In genomic region chr20:44033344-44033743, GRCh38 we compare ENCODE assay signal across 15 cellular contexts.
DNase-seq lines count a peak whose midpoint lies in the region; ATAC-seq and TF ChIP-seq lines count a peak whose summit lies in the region.
"Had no signal": no experiment of that assay in that cellular context is flagged by ENCODE, and none has a peak within 500 bp of the region (broad histone marks: within the 10 kb centered on the region; RNA-seq: fewer than 3 reads in every experiment).

No MANE protein-coding gene starts in this region.

- H3K9me3 Mint-ChIP-seq in activated CD8-positive, alpha-beta memory T cell treated with anti-CD3 and anti-CD28 coated beads, Interleukin-2, amount 10 ng/mL, durations not matched to agents 7 days and 5 days (ENCODE audit: low read depth), result no peaks in the 10 kb centered on the region
- peaks cover 11% of the 10 kb centered on the region for H3K9me3 Mint-ChIP-seq in activated CD4-positive, alpha-beta T cell treated with anti-CD3 and anti-CD28 coated beads, Interleukin-2, amount 10 ng/mL, durations not matched to agents 24 days and 14 days

- no peaks in the 10 kb centered on the region for H3K4me1 ChIP-seq in upper lobe of right lung

- DNase-seq in activated CD8-positive, alpha-beta memory T cell treated with anti-CD3 and anti-CD28 coated beads, Interleukin-2, amount 10 ng/mL, durations not matched to agents 7 days and 5 days, result peak; percentile 55
- DNase-seq in activated CD8-positive, alpha-beta memory T cell treated with anti-CD3 and anti-CD28 coated beads, Interleukin-2, amount 50 U/mL, for 4 hours, result no peak
- DNase-seq in NCI-H2171 treated with DMSO at 0.1 percent for 48 hours (lab: John Stamatoyannopoulos, UW) (peak; percentile 85), cardiac fibroblast (ENCODE audit: low read depth in 2 of 2) (peak; percentile 15 to 28), upper lobe of right lung (no peak), epidermal melanocyte (ENCODE audit: insufficient read length, low spot score) (no peak), NCI-H187 treated with DMSO at 0.1 percent for 48 hours (lab: John Stamatoyannopoulos, UW) (no peak)
- no peak for DNase-seq in activated CD4-positive, alpha-beta T cell treated with anti-CD3 and anti-CD28 coated beads, Interleukin-2, amount 10 ng/mL, durations not matched to agents 24 days and 14 days
- DNase-seq: caudate nucleus; kidney; NCI-H510A treated with DMSO at 0.1 percent for 48 hours; occipital lobe; SHP77; stimulated activated naive B cell treated with anti-CD40 and anti-IgM and Interleukin-4, amounts not matched to agents 10 μg/mL and 1 μg/mL and 100 μg/mL, for 72 hours had no signal

- intact Hi-C loops in upper lobe of right lung (cut with DNase I), result no loop called here
- intact Hi-C loops in activated CD4-positive, alpha-beta T cell treated with anti-CD3 and anti-CD28 coated beads, Interleukin-2, amount 10 ng/mL, durations not matched to agents 24 days and 14 days (cut with micrococcal nuclease), result no loop called here

- TF ChIP-seq CTCF in cardiac fibroblast (IDR thresholded peaks at IDR 0.05; ENCODE audit: low read depth, low read length) (no peak), upper lobe of right lung (IDR thresholded peaks at IDR 0.05) (no peak)

- ATAC-seq in activated CD8-positive, alpha-beta memory T cell treated with anti-CD3 and anti-CD28 coated beads, Interleukin-2, amount 10 ng/mL, durations not matched to agents 7 days and 5 days, result peak; percentile 6
- no peak for ATAC-seq in upper lobe of right lung
- ATAC-seq: stimulated activated naive B cell treated with anti-CD40 and anti-IgM and Interleukin-4, amounts not matched to agents 10 μg/mL and 1 μg/mL and 100 μg/mL, for 72 hours had no signal

- H3K4me3 ChIP-seq in cardiac fibroblast (replicated peaks in 1 of 2; ENCODE audit: low read depth in 2 of 2, low read length in 2 of 2) (no peak overlapping the region), upper lobe of right lung (no peak overlapping the region)

- CTCF ChIA-PET in activated CD8-positive, alpha-beta memory T cell treated with anti-CD3 and anti-CD28 coated beads, Interleukin-2, amount 10 ng/mL, durations not matched to agents 7 days and 5 days (lab: Charles Lee), result no interaction called here

- H3K27me3 ChIP-seq in upper lobe of right lung, result no peaks in the 10 kb centered on the region

- peaks cover 91% of the 10 kb centered on the region for H3K27me3 Mint-ChIP-seq in activated CD8-positive, alpha-beta memory T cell treated with anti-CD3 and anti-CD28 coated beads, Interleukin-2, amount 10 ng/mL, durations not matched to agents 7 days and 5 days
- peaks cover 40% of the 10 kb centered on the region for H3K27me3 Mint-ChIP-seq in activated CD4-positive, alpha-beta T cell treated with anti-CD3 and anti-CD28 coated beads, Interleukin-2, amount 10 ng/mL, durations not matched to agents 24 days and 14 days

- H3K9me3 ChIP-seq in upper lobe of right lung, result no peaks in the 10 kb centered on the region

- no peaks in the 10 kb centered on the region for H3K36me3 ChIP-seq in upper lobe of right lung

- no peak overlapping the region for H3K27ac Mint-ChIP-seq in activated CD8-positive, alpha-beta memory T cell treated with anti-CD3 and anti-CD28 coated beads, Interleukin-2, amount 10 ng/mL, durations not matched to agents 7 days and 5 days
- no peak overlapping the region for H3K27ac Mint-ChIP-seq in activated CD4-positive, alpha-beta T cell treated with anti-CD3 and anti-CD28 coated beads, Interleukin-2, amount 10 ng/mL, durations not matched to agents 24 days and 14 days
- H3K27ac Mint-ChIP-seq: activated naive CD8-positive, alpha-beta T cell; stimulated activated naive B cell treated with anti-CD40 and anti-IgM and Interleukin-4, amounts not matched to agents 10 μg/mL and 1 μg/mL and 100 μg/mL, for 72 hours had no signal

- H3K36me3 Mint-ChIP-seq in activated CD8-positive, alpha-beta memory T cell treated with anti-CD3 and anti-CD28 coated beads, Interleukin-2, amount 10 ng/mL, durations not matched to agents 7 days and 5 days, result peaks cover 10% of the 10 kb centered on the region
- peaks cover 9% of the 10 kb centered on the region for H3K36me3 Mint-ChIP-seq in activated CD4-positive, alpha-beta T cell treated with anti-CD3 and anti-CD28 coated beads, Interleukin-2, amount 10 ng/mL, durations not matched to agents 24 days and 14 days (ENCODE audit: low read depth)
- H3K36me3 Mint-ChIP-seq: activated naive CD8-positive, alpha-beta T cell; stimulated activated naive B cell treated with anti-CD40 and anti-IgM and Interleukin-4, amounts not matched to agents 10 μg/mL and 1 μg/mL and 100 μg/mL, for 72 hours had no signal

- H3K4me3 Mint-ChIP-seq in activated CD8-positive, alpha-beta memory T cell treated with anti-CD3 and anti-CD28 coated beads, Interleukin-2, amount 10 ng/mL, durations not matched to agents 7 days and 5 days, result no peak overlapping the region
- H3K4me3 Mint-ChIP-seq in activated CD4-positive, alpha-beta T cell treated with anti-CD3 and anti-CD28 coated beads, Interleukin-2, amount 10 ng/mL, durations not matched to agents 24 days and 14 days, result no peak overlapping the region
- H3K4me3 Mint-ChIP-seq: activated naive CD8-positive, alpha-beta T cell; stimulated activated naive B cell treated with anti-CD40 and anti-IgM and Interleukin-4, amounts not matched to agents 10 μg/mL and 1 μg/mL and 100 μg/mL, for 72 hours had no signal

- no peak overlapping the region for H3K27ac ChIP-seq in upper lobe of right lung

- peaks cover 60% of the 10 kb centered on the region for H3K4me1 Mint-ChIP-seq in activated CD8-positive, alpha-beta memory T cell treated with anti-CD3 and anti-CD28 coated beads, Interleukin-2, amount 10 ng/mL, durations not matched to agents 7 days and 5 days
- H3K4me1 Mint-ChIP-seq in activated CD4-positive, alpha-beta T cell treated with anti-CD3 and anti-CD28 coated beads, Interleukin-2, amount 10 ng/mL, durations not matched to agents 24 days and 14 days, result peaks cover 51% of the 10 kb centered on the region

Comparison
In these comparisons a context has a peak if more than half of its experiments do, and no peak if none do; other contexts are left out.
1. DNase-seq: peak in activated CD8-positive, alpha-beta memory T cell treated with anti-CD3 and anti-CD28 coated beads, Interleukin-2, amount 10 ng/mL, durations not matched to agents 7 days and 5 days (single experiment), NCI-H2171 treated with DMSO at 0.1 percent for 48 hours (single experiment) and cardiac fibroblast (2 of 2); none in activated CD8-positive, alpha-beta memory T cell treated with anti-CD3 and anti-CD28 coated beads, Interleukin-2, amount 50 U/mL, for 4 hours (single experiment), upper lobe of right lung (single experiment), epidermal melanocyte (single experiment), NCI-H187 treated with DMSO at 0.1 percent for 48 hours (single experiment) and activated CD4-positive, alpha-beta T cell treated with anti-CD3 and anti-CD28 coated beads, Interleukin-2, amount 10 ng/mL, durations not matched to agents 24 days and 14 days (single experiment).